1 cellular context compared by ENCODE assay signal in the genomic region with DNA sequence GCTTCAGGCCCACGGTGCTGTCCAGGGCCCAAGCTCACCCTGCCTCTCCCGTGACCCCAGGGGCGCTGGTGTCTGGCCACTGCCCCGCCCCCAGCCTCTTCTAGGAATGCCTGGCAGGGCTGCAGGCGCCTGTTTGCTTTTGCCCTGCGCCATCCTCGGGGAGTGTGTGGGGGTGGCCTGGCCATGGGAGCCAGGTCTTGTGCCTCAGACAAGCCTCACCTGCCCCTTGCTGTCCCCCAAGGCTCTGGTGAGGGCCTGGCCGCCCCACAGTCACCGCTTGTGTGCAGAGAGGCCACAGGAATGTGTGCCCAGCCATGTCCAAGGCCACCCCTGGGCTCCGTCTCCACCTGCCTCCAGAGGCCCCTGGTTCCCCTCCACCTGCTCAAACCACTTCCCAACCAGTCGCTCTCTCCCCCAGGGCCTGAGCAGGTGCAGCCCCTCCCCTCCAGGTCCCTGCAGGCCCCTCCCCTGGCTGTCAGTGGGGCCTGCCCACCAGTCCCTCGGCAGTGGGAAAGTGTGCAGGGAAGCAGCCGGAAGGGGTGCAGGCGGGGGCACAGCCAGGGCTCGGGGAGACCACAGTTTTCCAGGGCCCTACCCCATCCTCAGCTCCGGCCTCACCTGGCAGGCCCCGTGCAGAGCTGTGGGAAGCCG.
TF ChIP-seq lines count a peak whose summit lies in the region.

No MANE protein-coding gene starts in this region.

TF ChIP-seq in HepG2, 621 proteins besides CTCF, POLR2A, EP300 and RAD21 (continued from another document and continues in another):
- TF ChIP-seq, protein P1, sequence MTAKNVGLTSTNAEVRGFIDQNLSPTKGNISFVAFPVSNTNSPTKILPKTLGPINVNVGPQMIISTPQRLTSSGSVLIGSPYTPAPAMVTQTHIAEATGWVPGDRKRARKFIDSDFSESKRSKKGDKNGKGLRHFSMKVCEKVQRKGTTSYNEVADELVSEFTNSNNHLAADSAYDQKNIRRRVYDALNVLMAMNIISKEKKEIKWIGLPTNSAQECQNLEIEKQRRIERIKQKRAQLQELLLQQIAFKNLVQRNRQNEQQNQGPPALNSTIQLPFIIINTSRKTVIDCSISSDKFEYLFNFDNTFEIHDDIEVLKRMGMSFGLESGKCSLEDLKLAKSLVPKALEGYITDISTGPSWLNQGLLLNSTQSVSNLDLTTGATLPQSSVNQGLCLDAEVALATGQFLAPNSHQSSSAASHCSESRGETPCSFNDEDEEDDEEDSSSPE (CRISPR knock-in tag; IDR thresholded peaks at IDR 0.05) = no peak; the same call in 1 of the 2 replicates
- TF ChIP-seq REXO4 (CRISPR knock-in tag; IDR thresholded peaks at IDR 0.05; ENCODE audit: borderline replicate concordance) = no peak
- no peak for TF ChIP-seq SRSF9 (IDR thresholded peaks at IDR 0.05; ENCODE audit: borderline replicate concordance, insufficient read depth, low read depth, low read length, poor library complexity, severe bottlenecking)
- peak; percentile 64; the same call in 1 of the 2 replicates for TF ChIP-seq HDAC1 (CRISPR knock-in tag; IDR thresholded peaks at IDR 0.05)
- TF ChIP-seq HCFC1 (IDR thresholded peaks at IDR 0.05; ENCODE audit: low read depth, low read length) = 0 out of 2 replicates have a peak, but pooled peaks have one; percentile 6
- TF ChIP-seq MAFF (IDR thresholded peaks at IDR 0.05; ENCODE audit: low read depth, low read length) = no peak
- TF ChIP-seq NR2C2 (CRISPR knock-in tag; IDR thresholded peaks at IDR 0.05; ENCODE audit: borderline replicate concordance) = peak; percentile 37; the same call in 1 of the 2 replicates
- TF ChIP-seq MATR3 (CRISPR knock-in tag; IDR thresholded peaks at IDR 0.05) = no peak
- no peak for TF ChIP-seq ZNF34 (CRISPR knock-in tag; IDR thresholded peaks at IDR 0.05; ENCODE audit: borderline replicate concordance)
- TF ChIP-seq, protein P2, sequence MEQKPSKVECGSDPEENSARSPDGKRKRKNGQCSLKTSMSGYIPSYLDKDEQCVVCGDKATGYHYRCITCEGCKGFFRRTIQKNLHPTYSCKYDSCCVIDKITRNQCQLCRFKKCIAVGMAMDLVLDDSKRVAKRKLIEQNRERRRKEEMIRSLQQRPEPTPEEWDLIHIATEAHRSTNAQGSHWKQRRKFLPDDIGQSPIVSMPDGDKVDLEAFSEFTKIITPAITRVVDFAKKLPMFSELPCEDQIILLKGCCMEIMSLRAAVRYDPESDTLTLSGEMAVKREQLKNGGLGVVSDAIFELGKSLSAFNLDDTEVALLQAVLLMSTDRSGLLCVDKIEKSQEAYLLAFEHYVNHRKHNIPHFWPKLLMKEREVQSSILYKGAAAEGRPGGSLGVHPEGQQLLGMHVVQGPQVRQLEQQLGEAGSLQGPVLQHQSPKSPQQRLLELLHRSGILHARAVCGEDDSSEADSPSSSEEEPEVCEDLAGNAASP (CRISPR knock-in tag; IDR thresholded peaks at IDR 0.05; ENCODE audit: borderline replicate concordance) = peak; percentile 66; the same call in 1 of the 2 replicates
- no peak for TF ChIP-seq FOXK1 (CRISPR knock-in tag; IDR thresholded peaks at IDR 0.05; ENCODE audit: borderline replicate concordance, low read depth)
- no peak for TF ChIP-seq NFRKB (IDR thresholded peaks at IDR 0.05)
- TF ChIP-seq, protein P3, sequence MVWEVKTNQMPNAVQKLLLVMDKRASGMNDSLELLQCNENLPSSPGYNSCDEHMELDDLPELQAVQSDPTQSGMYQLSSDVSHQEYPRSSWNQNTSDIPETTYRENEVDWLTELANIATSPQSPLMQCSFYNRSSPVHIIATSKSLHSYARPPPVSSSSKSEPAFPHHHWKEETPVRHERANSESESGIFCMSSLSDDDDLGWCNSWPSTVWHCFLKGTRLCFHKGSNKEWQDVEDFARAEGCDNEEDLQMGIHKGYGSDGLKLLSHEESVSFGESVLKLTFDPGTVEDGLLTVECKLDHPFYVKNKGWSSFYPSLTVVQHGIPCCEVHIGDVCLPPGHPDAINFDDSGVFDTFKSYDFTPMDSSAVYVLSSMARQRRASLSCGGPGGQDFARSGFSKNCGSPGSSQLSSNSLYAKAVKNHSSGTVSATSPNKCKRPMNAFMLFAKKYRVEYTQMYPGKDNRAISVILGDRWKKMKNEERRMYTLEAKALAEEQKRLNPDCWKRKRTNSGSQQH (CRISPR knock-in tag; IDR thresholded peaks at IDR 0.05; ENCODE audit: low read depth) = no peak
- TF ChIP-seq, protein P4, sequence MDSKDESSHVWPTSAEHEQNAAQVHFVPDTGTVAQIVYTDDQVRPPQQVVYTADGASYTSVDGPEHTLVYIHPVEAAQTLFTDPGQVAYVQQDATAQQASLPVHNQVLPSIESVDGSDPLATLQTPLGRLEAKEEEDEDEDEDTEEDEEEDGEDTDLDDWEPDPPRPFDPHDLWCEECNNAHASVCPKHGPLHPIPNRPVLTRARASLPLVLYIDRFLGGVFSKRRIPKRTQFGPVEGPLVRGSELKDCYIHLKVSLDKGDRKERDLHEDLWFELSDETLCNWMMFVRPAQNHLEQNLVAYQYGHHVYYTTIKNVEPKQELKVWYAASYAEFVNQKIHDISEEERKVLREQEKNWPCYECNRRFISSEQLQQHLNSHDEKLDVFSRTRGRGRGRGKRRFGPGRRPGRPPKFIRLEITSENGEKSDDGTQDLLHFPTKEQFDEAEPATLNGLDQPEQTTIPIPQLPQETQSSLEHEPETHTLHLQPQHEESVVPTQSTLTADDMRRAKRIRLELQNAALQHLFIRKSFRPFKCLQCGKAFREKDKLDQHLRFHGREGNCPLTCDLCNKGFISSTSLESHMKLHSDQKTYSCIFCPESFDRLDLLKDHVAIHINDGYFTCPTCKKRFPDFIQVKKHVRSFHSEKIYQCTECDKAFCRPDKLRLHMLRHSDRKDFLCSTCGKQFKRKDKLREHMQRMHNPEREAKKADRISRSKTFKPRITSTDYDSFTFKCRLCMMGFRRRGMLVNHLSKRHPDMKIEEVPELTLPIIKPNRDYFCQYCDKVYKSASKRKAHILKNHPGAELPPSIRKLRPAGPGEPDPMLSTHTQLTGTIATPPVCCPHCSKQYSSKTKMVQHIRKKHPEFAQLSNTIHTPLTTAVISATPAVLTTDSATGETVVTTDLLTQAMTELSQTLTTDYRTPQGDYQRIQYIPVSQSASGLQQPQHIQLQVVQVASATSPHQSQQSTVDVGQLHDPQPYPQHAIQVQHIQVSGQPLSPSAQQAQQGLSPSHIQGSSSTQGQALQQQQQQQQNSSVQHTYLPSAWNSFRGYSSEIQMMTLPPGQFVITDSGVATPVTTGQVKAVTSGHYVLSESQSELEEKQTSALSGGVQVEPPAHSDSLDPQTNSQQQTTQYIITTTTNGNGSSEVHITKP (CRISPR knock-in tag; IDR thresholded peaks at IDR 0.05; ENCODE audit: low read depth) = peak; percentile 87
- TF ChIP-seq HNF4G (IDR thresholded peaks at IDR 0.05; ENCODE audit: borderline replicate concordance, low read depth, low read length) = no peak
- TF ChIP-seq HNF4G (CRISPR knock-in tag; IDR thresholded peaks at IDR 0.05; ENCODE audit: borderline replicate concordance, low read depth) = no peak
- TF ChIP-seq, protein P5, sequence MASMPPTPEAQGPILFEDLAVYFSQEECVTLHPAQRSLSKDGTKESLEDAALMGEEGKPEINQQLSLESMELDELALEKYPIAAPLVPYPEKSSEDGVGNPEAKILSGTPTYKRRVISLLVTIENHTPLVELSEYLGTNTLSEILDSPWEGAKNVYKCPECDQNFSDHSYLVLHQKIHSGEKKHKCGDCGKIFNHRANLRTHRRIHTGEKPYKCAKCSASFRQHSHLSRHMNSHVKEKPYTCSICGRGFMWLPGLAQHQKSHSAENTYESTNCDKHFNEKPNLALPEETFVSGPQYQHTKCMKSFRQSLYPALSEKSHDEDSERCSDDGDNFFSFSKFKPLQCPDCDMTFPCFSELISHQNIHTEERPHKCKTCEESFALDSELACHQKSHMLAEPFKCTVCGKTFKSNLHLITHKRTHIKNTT (CRISPR knock-in tag; IDR thresholded peaks at IDR 0.05) = no peak
- peak; percentile 27 for TF ChIP-seq XRCC5 (optimal IDR thresholded peaks at IDR 0.05; ENCODE audit: low read length)
- no peak for TF ChIP-seq XBP1 (CRISPR knock-in tag; IDR thresholded peaks at IDR 0.05)
- TF ChIP-seq ZNF317 (CRISPR knock-in tag; IDR thresholded peaks at IDR 0.05) = 0 out of 2 replicates have a peak, but pooled peaks have one; percentile 31
- peak; percentile 59; the same call in 1 of the 2 replicates for TF ChIP-seq SALL2 (CRISPR knock-in tag; IDR thresholded peaks at IDR 0.05)
- TF ChIP-seq, protein P6, sequence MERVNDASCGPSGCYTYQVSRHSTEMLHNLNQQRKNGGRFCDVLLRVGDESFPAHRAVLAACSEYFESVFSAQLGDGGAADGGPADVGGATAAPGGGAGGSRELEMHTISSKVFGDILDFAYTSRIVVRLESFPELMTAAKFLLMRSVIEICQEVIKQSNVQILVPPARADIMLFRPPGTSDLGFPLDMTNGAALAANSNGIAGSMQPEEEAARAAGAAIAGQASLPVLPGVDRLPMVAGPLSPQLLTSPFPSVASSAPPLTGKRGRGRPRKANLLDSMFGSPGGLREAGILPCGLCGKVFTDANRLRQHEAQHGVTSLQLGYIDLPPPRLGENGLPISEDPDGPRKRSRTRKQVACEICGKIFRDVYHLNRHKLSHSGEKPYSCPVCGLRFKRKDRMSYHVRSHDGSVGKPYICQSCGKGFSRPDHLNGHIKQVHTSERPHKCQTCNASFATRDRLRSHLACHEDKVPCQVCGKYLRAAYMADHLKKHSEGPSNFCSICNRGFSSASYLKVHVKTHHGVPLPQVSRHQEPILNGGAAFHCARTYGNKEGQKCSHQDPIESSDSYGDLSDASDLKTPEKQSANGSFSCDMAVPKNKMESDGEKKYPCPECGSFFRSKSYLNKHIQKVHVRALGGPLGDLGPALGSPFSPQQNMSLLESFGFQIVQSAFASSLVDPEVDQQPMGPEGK (CRISPR knock-in tag; IDR thresholded peaks at IDR 0.05) = peak; percentile 95
- TF ChIP-seq, protein P7, sequence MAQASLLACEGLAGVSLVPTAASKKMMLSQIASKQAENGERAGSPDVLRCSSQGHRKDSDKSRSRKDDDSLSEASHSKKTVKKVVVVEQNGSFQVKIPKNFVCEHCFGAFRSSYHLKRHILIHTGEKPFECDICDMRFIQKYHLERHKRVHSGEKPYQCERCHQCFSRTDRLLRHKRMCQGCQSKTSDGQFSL (CRISPR knock-in tag; IDR thresholded peaks at IDR 0.05) = 0 out of 2 replicates have a peak, but pooled peaks have one; percentile 57
- TF ChIP-seq, protein P8, sequence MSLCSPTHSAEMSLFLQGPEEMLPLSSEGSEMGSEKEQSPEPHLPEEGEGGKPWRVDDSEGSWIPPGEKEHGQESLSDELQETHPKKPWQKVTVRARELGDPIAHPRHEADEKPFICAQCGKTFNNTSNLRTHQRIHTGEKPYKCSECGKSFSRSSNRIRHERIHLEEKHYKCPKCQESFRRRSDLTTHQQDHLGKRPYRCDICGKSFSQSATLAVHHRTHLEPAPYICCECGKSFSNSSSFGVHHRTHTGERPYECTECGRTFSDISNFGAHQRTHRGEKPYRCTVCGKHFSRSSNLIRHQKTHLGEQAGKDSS (CRISPR knock-in tag; IDR thresholded peaks at IDR 0.05; ENCODE audit: borderline replicate concordance, low read depth) = 0 out of 2 replicates have a peak, but pooled peaks have one; percentile 36
- TF ChIP-seq ZNF224 (CRISPR knock-in tag; IDR thresholded peaks at IDR 0.05) = no peak
- TF ChIP-seq RFXANK (CRISPR knock-in tag; IDR thresholded peaks at IDR 0.05) = no peak
- TF ChIP-seq SP5 (CRISPR knock-in tag; IDR thresholded peaks at IDR 0.05; ENCODE audit: borderline replicate concordance, low read depth) = peak; percentile 84
- no peak for TF ChIP-seq CHD2 (IDR thresholded peaks at IDR 0.05; ENCODE audit: low read depth, low read length)
- TF ChIP-seq ZNF556 (CRISPR knock-in tag; IDR thresholded peaks at IDR 0.05; ENCODE audit: borderline replicate concordance) = no peak; the same call in 1 of the 2 replicates
- TF ChIP-seq ZNF136 (CRISPR knock-in tag; IDR thresholded peaks at IDR 0.05; ENCODE audit: low read depth) = no peak
- peak; percentile 23; the same call in 1 of the 2 replicates for TF ChIP-seq ZBTB38 (CRISPR knock-in tag; IDR thresholded peaks at IDR 0.05)
- no peak for TF ChIP-seq ZNF761 (CRISPR knock-in tag; conservative IDR thresholded peaks at IDR 0.05)
- no peak for TF ChIP-seq NAIF1 (CRISPR knock-in tag; IDR thresholded peaks at IDR 0.05; ENCODE audit: borderline replicate concordance)
- no peak for TF ChIP-seq ZNF562 (CRISPR knock-in tag; IDR thresholded peaks at IDR 0.05; ENCODE audit: borderline replicate concordance)
- TF ChIP-seq CEBPB (IDR thresholded peaks at IDR 0.05; ENCODE audit: borderline replicate concordance, low read depth, low read length) = no peak
- TF ChIP-seq, protein P9, sequence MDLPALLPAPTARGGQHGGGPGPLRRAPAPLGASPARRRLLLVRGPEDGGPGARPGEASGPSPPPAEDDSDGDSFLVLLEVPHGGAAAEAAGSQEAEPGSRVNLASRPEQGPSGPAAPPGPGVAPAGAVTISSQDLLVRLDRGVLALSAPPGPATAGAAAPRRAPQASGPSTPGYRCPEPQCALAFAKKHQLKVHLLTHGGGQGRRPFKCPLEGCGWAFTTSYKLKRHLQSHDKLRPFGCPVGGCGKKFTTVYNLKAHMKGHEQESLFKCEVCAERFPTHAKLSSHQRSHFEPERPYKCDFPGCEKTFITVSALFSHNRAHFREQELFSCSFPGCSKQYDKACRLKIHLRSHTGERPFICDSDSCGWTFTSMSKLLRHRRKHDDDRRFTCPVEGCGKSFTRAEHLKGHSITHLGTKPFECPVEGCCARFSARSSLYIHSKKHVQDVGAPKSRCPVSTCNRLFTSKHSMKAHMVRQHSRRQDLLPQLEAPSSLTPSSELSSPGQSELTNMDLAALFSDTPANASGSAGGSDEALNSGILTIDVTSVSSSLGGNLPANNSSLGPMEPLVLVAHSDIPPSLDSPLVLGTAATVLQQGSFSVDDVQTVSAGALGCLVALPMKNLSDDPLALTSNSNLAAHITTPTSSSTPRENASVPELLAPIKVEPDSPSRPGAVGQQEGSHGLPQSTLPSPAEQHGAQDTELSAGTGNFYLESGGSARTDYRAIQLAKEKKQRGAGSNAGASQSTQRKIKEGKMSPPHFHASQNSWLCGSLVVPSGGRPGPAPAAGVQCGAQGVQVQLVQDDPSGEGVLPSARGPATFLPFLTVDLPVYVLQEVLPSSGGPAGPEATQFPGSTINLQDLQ (CRISPR knock-in tag; IDR thresholded peaks at IDR 0.05) = no peak
- no peak for TF ChIP-seq RFXAP (CRISPR knock-in tag; IDR thresholded peaks at IDR 0.05; ENCODE audit: borderline replicate concordance)
- TF ChIP-seq SALL1 (CRISPR knock-in tag; IDR thresholded peaks at IDR 0.05) = peak; percentile 61; the same call in 1 of the 2 replicates
- TF ChIP-seq, protein P10, sequence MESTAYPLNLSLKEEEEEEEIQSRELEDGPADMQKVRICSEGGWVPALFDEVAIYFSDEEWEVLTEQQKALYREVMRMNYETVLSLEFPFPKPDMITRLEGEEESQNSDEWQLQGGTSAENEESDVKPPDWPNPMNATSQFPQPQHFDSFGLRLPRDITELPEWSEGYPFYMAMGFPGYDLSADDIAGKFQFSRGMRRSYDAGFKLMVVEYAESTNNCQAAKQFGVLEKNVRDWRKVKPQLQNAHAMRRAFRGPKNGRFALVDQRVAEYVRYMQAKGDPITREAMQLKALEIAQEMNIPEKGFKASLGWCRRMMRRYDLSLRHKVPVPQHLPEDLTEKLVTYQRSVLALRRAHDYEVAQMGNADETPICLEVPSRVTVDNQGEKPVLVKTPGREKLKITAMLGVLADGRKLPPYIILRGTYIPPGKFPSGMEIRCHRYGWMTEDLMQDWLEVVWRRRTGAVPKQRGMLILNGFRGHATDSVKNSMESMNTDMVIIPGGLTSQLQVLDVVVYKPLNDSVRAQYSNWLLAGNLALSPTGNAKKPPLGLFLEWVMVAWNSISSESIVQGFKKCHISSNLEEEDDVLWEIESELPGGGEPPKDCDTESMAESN (CRISPR knock-in tag; conservative IDR thresholded peaks at IDR 0.05) = peak; percentile 52; the same call in 1 of the 2 replicates
- peak; percentile 36 for TF ChIP-seq HNRNPLL (IDR thresholded peaks at IDR 0.05; ENCODE audit: low read depth, low read length, poor library complexity, severe bottlenecking)
- peak; percentile 59; the same call in 1 of the 2 replicates for TF ChIP-seq ZNF501 (CRISPR knock-in tag; IDR thresholded peaks at IDR 0.05)
- no peak for TF ChIP-seq RBM22 (optimal IDR thresholded peaks at IDR 0.05; ENCODE audit: low read length)
- no peak for TF ChIP-seq ZC3H13 (CRISPR knock-in tag; IDR thresholded peaks at IDR 0.05)
